In the genomic region with DNA sequence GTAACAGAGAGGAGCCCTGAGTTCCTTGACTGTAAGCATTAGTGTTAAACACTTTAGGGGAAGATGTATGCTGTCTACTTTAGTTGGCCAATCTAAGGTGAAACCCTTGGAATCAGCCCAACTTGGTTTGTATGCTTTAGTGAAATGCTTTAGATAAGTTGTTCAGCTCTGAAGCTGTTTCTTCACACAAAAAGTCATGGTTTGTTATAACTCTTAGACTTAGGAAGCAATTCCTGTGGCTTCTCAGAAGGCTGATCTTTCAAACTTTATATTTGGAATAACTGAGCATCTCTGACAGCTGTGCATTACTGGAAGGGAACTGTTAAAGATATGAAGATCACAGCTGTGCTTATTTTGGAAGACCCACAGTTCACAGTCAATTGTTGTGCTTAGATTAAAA, we compare ENCODE assay signal across 22 cellular contexts.
"Had no signal": no experiment of that assay in that cellular context is flagged by ENCODE, and none has a peak within 500 bp of the region (broad histone marks: within the 10 kb centered on the region; RNA-seq: fewer than 3 reads in every experiment).

No MANE protein-coding gene starts in this region.

- H3K36me3 ChIP-seq: heart left ventricle, spleen, upper lobe of right lung had no signal

- H3K4me1 Mint-ChIP-seq: activated B cell treated with CpG ODN at 0.5 μM for 24 hours; activated CD4-positive, alpha-beta T cell treated with anti-CD3 and anti-CD28 coated beads for 36 hours; activated naive CD8-positive, alpha-beta T cell treated with anti-CD3 and anti-CD28 coated beads for 36 hours; memory B cell; naive B cell; neural crest cell; T-helper 17 cell had no signal

- H3K9me3 ChIP-seq: upper lobe of right lung had no signal

- H3K4me3 ChIP-seq: body of pancreas, heart left ventricle, spleen, upper lobe of right lung had no signal

- H3K27me3 ChIP-seq: body of pancreas, heart left ventricle, spleen, upper lobe of right lung had no signal

- H3K27ac ChIP-seq: body of pancreas, heart left ventricle, spleen, upper lobe of right lung had no signal

- DNase-seq: activated B cell treated with CpG ODN at 0.5 μM for 24 hours; activated CD4-positive, alpha-beta T cell treated with anti-CD3 and anti-CD28 coated beads for 36 hours; activated CD4-positive, alpha-beta T cell treated with anti-CD3 and anti-CD28 coated beads, Interleukin-2, amount 50 U/mL, for 48 hours; activated naive CD4-positive, alpha-beta T cell treated with Interleukin-2 at 50 U/mL for 16 hours; activated naive CD8-positive, alpha-beta T cell treated with anti-CD3 and anti-CD28 coated beads for 36 hours; activated T-cell treated with anti-CD3 and anti-CD28 coated beads, Interleukin-2, amount 50 U/mL, for 48 hours; amygdala; body of pancreas; caudate nucleus; effector memory CD4-positive, alpha-beta T cell; heart left ventricle; islet precursor cell; left cardiac atrium; naive B cell; spleen; stimulated activated CD4-positive, alpha-beta T cell treated with anti-CD3 and anti-CD28 coated beads, Interleukin-4, amount 100 ng/mL, for 24 hours; stimulated activated naive CD4-positive, alpha-beta T cell treated with Interleukin-2 at 50 U/mL for 16 hours; T-helper 17 cell; upper lobe of right lung had no signal

- ATAC-seq: activated CD4-positive, alpha-beta T cell treated with anti-CD3 and anti-CD28 coated beads for 36 hours; body of pancreas; heart left ventricle; left cardiac atrium; sciatic nerve; T-helper 17 cell; upper lobe of right lung had no signal

- H3K36me3 Mint-ChIP-seq: activated naive CD8-positive, alpha-beta T cell treated with anti-CD3 and anti-CD28 coated beads for 36 hours; memory B cell; naive B cell had no signal

- H3K9me3 Mint-ChIP-seq: neural crest cell had no signal

- H3K4me1 ChIP-seq: body of pancreas, heart left ventricle, spleen had no signal

- H3K27me3 Mint-ChIP-seq: activated B cell treated with CpG ODN at 0.5 μM for 24 hours; activated CD4-positive, alpha-beta T cell treated with anti-CD3 and anti-CD28 coated beads for 36 hours; activated naive CD8-positive, alpha-beta T cell treated with anti-CD3 and anti-CD28 coated beads for 36 hours; memory B cell; naive B cell; T-helper 17 cell had no signal

- H3K27ac Mint-ChIP-seq: activated B cell treated with CpG ODN at 0.5 μM for 24 hours; activated CD4-positive, alpha-beta T cell treated with anti-CD3 and anti-CD28 coated beads for 36 hours; activated naive CD8-positive, alpha-beta T cell treated with anti-CD3 and anti-CD28 coated beads for 36 hours; memory B cell; naive B cell; T-helper 17 cell had no signal

- H3K4me3 Mint-ChIP-seq: activated B cell treated with CpG ODN at 0.5 μM for 24 hours; activated CD4-positive, alpha-beta T cell treated with anti-CD3 and anti-CD28 coated beads for 36 hours; activated naive CD8-positive, alpha-beta T cell treated with anti-CD3 and anti-CD28 coated beads for 36 hours; memory B cell; naive B cell; neural crest cell; T-helper 17 cell had no signal
